In the genomic region with DNA sequence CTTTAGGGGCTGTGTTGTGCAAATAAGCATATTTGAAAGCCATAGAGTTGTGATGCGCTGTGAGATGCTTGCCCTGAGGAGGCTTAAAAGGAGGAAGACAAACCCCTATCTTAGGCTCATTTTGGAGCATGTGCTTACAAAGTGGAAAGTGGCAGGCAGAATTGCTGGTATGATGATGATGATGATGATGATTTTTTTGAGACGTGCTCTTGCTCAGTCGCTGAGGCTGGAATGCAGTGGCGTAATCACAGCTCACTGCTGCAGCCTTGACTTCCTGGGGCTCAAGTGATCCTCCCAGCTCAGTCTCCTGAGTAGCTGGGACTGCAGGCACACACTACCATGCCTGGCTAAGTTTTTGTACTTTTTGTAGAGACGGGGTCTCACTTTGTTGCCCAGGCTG, we compare ENCODE assay signal across 8 cellular contexts. TPM values are rescaled to one million over a fixed set of nuclear protein-coding genes. Genes with fewer than 3 reads are reported as not detected.
DNase-seq lines count a peak whose midpoint lies in the region; ATAC-seq and TF ChIP-seq lines count a peak whose summit lies in the region.

No MANE protein-coding gene starts in this region.

- no peaks in the 10 kb centered on the region for H3K9me3 Mint-ChIP-seq in activated naive CD4-positive, alpha-beta T cell treated with anti-CD3 and anti-CD28 coated beads, Interleukin-2, amount 50 U/mL, for 24 hours

- H3K9ac ChIP-seq in HUES64 (ENCODE audit: low read depth, low read length) = peak overlapping the region; percentile 92; the same call in 1 of the 2 replicates

- peak overlapping the region; percentile 93 for H3K4me3 Mint-ChIP-seq in activated naive CD4-positive, alpha-beta T cell treated with anti-CD3 and anti-CD28 coated beads, Interleukin-2, amount 50 U/mL, for 24 hours

- H3K36me3 Mint-ChIP-seq in activated naive CD4-positive, alpha-beta T cell treated with anti-CD3 and anti-CD28 coated beads, Interleukin-2, amount 50 U/mL, for 24 hours = peaks cover 4% of the 10 kb centered on the region

- H3K4me3 ChIP-seq in HUES64 (ENCODE audit: low read length) (peak overlapping the region; percentile 91), testis (peak overlapping the region; percentile 92 to 94)

- intact Hi-C loops in testis (cut with DNase I; ENCODE audit: low total_unique reads) = no loop called here

- H3K27me3 ChIP-seq in HUES64 (ENCODE audit: insufficient read depth, low read length) (no peaks in the 10 kb centered on the region), testis (no peaks in the 10 kb centered on the region)

- H3K27ac ChIP-seq in HUES64 (ENCODE audit: low read depth, low read length) = no peak overlapping the region
- H3K27ac ChIP-seq in testis = peak overlapping the region; percentile 93 to 100

- 55% methylated on average over 5 of the region's 5 CpGs for WGBS in HUES64
- WGBS in testis, 2 donors = 6 to 9% methylated on average over 5 of the region's 5 CpGs

- ATAC-seq in esophagus mucosa = no peak

- TF ChIP-seq POLR2A in testis (IDR thresholded peaks at IDR 0.05) = no peak

- no peaks in the 10 kb centered on the region for H3K9me3 ChIP-seq in HUES64 (ENCODE audit: insufficient read depth, low read depth, low read length)
- H3K9me3 ChIP-seq in testis = no peaks in the 10 kb centered on the region

- H3K4me1 ChIP-seq in HUES64 (ENCODE audit: insufficient read depth, low read length) = peaks cover 13% of the 10 kb centered on the region; the same call in 1 of the 2 replicates
- H3K4me1 ChIP-seq in testis = peaks cover 33% of the 10 kb centered on the region

- peaks cover 54% of the 10 kb centered on the region for H3K4me1 Mint-ChIP-seq in activated naive CD4-positive, alpha-beta T cell treated with anti-CD3 and anti-CD28 coated beads, Interleukin-2, amount 50 U/mL, for 24 hours

- peak; percentile 54 for DNase-seq in A172 (ENCODE audit: low spot score)
- DNase-seq in islet precursor cell = peak; percentile 78
- peak; percentile 70 for DNase-seq in testis
- no peak for DNase-seq in activated gamma-delta T cell treated with Interleukin-2 at 50 U/mL for 16 hours
- DNase-seq in NCI-H446 treated with DMSO at 0.1 percent for 48 hours (lab: John Stamatoyannopoulos, UW) = no peak

- peak overlapping the region; percentile 98 for H3K27ac Mint-ChIP-seq in activated naive CD4-positive, alpha-beta T cell treated with anti-CD3 and anti-CD28 coated beads, Interleukin-2, amount 50 U/mL, for 24 hours

- no peaks in the 10 kb centered on the region for H3K27me3 Mint-ChIP-seq in activated naive CD4-positive, alpha-beta T cell treated with anti-CD3 and anti-CD28 coated beads, Interleukin-2, amount 50 U/mL, for 24 hours

- H3K36me3 ChIP-seq in HUES64 (ENCODE audit: insufficient read depth, low read length) = peaks cover 24% of the 10 kb centered on the region
- H3K36me3 ChIP-seq in testis (ENCODE audit: low read depth, missing control alignments) = no peaks in the 10 kb centered on the region

- no peak for TF ChIP-seq CTCF in testis (IDR thresholded peaks at IDR 0.05)

RNA-seq across cellular contexts. Expression of a gene that starts 1.7 kb away (rescaled TPM):
- 82.7 and 85.0 TPM in 2 replicates for total RNA-seq in A172 (2014; rRNA removed; shearing (Covaris generic))
- polyA plus RNA-seq in HUES64 (2013, experiment 1 of 2) = 46.6 TPM
- 50.0 TPM for polyA plus RNA-seq in HUES64 (2013, experiment 2 of 2)
- total RNA-seq in testis (100 to 1,000 TPM; 103 to 106 TPM), esophagus mucosa (25.7 TPM)
- 67.6 TPM for polyA plus RNA-seq in testis (ENCODE audit: insufficient read depth, low read depth, low replicate concordance)

RNA-seq across cellular contexts. Expression of a gene that starts 9.7 kb away (rescaled TPM):
- total RNA-seq in A172 (2014; rRNA removed; shearing (Covaris generic)) = 1.8 and 3.5 TPM in 2 replicates
- 1.7 TPM for polyA plus RNA-seq in HUES64 (2013, experiment 1 of 2)
- polyA plus RNA-seq in HUES64 (2013, experiment 2 of 2) = 4.8 TPM
- total RNA-seq in testis (10 to 100 TPM; 54.7 to 76.8 TPM), esophagus mucosa (2.9 TPM)
- 32.5 TPM for polyA plus RNA-seq in testis (ENCODE audit: insufficient read depth, low read depth, low replicate concordance)

Comparison
In these comparisons a context has a peak if more than half of its experiments do, and no peak if none do; other contexts are left out.
1. DNase-seq: peak in A172 (single experiment), islet precursor cell (single experiment) and testis (single experiment); none in activated gamma-delta T cell treated with Interleukin-2 at 50 U/mL for 16 hours (single experiment) and NCI-H446 treated with DMSO at 0.1 percent for 48 hours (single experiment).
2. RNA of a gene that starts 9.7 kb away (total RNA-seq): 54.7 to 76.8 TPM in testis; 1.8 to 3.5 TPM in A172 and 2.9 TPM in esophagus mucosa (single experiment); every median in the first group is over 10 times any median in the second.